In genomic region chr14:70906785-70907171, GRCh38 we compare ENCODE assay signal across 1 cellular context.
TF ChIP-seq lines count a peak whose summit lies in the region.

No MANE protein-coding gene starts in this region.

TF ChIP-seq in K562, 482 proteins besides CTCF, POLR2A, EP300 and RAD21 (continued from another document):
- TF ChIP-seq, protein P1, sequence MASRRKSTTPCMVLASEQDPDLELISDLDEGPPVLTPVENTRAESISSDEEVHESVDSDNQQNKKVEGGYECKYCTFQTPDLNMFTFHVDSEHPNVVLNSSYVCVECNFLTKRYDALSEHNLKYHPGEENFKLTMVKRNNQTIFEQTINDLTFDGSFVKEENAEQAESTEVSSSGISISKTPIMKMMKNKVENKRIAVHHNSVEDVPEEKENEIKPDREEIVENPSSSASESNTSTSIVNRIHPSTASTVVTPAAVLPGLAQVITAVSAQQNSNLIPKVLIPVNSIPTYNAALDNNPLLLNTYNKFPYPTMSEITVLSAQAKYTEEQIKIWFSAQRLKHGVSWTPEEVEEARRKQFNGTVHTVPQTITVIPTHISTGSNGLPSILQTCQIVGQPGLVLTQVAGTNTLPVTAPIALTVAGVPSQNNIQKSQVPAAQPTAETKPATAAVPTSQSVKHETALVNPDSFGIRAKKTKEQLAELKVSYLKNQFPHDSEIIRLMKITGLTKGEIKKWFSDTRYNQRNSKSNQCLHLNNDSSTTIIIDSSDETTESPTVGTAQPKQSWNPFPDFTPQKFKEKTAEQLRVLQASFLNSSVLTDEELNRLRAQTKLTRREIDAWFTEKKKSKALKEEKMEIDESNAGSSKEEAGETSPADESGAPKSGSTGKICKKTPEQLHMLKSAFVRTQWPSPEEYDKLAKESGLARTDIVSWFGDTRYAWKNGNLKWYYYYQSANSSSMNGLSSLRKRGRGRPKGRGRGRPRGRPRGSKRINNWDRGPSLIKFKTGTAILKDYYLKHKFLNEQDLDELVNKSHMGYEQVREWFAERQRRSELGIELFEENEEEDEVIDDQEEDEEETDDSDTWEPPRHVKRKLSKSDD (conservative IDR thresholded peaks at IDR 0.05; ENCODE audit: low read length), result no peak
- no peak for TF ChIP-seq ZNF324 (CRISPR knock-in tag; IDR thresholded peaks at IDR 0.05)
- TF ChIP-seq DDX20 (tag; IDR thresholded peaks at IDR 0.05; ENCODE audit: low read depth), result no peak
- TF ChIP-seq, protein P2, sequence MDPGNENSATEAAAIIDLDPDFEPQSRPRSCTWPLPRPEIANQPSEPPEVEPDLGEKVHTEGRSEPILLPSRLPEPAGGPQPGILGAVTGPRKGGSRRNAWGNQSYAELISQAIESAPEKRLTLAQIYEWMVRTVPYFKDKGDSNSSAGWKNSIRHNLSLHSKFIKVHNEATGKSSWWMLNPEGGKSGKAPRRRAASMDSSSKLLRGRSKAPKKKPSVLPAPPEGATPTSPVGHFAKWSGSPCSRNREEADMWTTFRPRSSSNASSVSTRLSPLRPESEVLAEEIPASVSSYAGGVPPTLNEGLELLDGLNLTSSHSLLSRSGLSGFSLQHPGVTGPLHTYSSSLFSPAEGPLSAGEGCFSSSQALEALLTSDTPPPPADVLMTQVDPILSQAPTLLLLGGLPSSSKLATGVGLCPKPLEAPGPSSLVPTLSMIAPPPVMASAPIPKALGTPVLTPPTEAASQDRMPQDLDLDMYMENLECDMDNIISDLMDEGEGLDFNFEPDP (CRISPR knock-in tag; IDR thresholded peaks at IDR 0.05), result no peak
- no peak for TF ChIP-seq SREBF2 (CRISPR knock-in tag; IDR thresholded peaks at IDR 0.05)
- TF ChIP-seq, protein P3, sequence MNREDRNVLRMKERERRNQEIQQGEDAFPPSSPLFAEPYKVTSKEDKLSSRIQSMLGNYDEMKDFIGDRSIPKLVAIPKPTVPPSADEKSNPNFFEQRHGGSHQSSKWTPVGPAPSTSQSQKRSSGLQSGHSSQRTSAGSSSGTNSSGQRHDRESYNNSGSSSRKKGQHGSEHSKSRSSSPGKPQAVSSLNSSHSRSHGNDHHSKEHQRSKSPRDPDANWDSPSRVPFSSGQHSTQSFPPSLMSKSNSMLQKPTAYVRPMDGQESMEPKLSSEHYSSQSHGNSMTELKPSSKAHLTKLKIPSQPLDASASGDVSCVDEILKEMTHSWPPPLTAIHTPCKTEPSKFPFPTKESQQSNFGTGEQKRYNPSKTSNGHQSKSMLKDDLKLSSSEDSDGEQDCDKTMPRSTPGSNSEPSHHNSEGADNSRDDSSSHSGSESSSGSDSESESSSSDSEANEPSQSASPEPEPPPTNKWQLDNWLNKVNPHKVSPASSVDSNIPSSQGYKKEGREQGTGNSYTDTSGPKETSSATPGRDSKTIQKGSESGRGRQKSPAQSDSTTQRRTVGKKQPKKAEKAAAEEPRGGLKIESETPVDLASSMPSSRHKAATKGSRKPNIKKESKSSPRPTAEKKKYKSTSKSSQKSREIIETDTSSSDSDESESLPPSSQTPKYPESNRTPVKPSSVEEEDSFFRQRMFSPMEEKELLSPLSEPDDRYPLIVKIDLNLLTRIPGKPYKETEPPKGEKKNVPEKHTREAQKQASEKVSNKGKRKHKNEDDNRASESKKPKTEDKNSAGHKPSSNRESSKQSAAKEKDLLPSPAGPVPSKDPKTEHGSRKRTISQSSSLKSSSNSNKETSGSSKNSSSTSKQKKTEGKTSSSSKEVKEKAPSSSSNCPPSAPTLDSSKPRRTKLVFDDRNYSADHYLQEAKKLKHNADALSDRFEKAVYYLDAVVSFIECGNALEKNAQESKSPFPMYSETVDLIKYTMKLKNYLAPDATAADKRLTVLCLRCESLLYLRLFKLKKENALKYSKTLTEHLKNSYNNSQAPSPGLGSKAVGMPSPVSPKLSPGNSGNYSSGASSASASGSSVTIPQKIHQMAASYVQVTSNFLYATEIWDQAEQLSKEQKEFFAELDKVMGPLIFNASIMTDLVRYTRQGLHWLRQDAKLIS (CRISPR knock-in tag; IDR thresholded peaks at IDR 0.05), result no peak
- TF ChIP-seq ZNF239 (CRISPR knock-in tag; IDR thresholded peaks at IDR 0.05), result no peak
- no peak for TF ChIP-seq ZNF143 (CRISPR knock-in tag; IDR thresholded peaks at IDR 0.05)
- TF ChIP-seq HEY1 (CRISPR knock-in tag; IDR thresholded peaks at IDR 0.05; ENCODE audit: borderline replicate concordance), result no peak
- TF ChIP-seq, protein P4, sequence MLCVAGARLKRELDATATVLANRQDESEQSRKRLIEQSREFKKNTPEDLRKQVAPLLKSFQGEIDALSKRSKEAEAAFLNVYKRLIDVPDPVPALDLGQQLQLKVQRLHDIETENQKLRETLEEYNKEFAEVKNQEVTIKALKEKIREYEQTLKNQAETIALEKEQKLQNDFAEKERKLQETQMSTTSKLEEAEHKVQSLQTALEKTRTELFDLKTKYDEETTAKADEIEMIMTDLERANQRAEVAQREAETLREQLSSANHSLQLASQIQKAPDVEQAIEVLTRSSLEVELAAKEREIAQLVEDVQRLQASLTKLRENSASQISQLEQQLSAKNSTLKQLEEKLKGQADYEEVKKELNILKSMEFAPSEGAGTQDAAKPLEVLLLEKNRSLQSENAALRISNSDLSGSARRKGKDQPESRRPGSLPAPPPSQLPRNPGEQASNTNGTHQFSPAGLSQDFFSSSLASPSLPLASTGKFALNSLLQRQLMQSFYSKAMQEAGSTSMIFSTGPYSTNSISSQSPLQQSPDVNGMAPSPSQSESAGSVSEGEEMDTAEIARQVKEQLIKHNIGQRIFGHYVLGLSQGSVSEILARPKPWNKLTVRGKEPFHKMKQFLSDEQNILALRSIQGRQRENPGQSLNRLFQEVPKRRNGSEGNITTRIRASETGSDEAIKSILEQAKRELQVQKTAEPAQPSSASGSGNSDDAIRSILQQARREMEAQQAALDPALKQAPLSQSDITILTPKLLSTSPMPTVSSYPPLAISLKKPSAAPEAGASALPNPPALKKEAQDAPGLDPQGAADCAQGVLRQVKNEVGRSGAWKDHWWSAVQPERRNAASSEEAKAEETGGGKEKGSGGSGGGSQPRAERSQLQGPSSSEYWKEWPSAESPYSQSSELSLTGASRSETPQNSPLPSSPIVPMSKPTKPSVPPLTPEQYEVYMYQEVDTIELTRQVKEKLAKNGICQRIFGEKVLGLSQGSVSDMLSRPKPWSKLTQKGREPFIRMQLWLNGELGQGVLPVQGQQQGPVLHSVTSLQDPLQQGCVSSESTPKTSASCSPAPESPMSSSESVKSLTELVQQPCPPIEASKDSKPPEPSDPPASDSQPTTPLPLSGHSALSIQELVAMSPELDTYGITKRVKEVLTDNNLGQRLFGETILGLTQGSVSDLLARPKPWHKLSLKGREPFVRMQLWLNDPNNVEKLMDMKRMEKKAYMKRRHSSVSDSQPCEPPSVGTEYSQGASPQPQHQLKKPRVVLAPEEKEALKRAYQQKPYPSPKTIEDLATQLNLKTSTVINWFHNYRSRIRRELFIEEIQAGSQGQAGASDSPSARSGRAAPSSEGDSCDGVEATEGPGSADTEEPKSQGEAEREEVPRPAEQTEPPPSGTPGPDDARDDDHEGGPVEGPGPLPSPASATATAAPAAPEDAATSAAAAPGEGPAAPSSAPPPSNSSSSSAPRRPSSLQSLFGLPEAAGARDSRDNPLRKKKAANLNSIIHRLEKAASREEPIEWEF (CRISPR knock-in tag; IDR thresholded peaks at IDR 0.05), result no peak
